Comparison of ENCODE assay signal across 1 cellular context in genomic region chr2:127293758-127294562, GRCh38.
A peak's percentile ranks its signal among the peaks of the same experiment; 100 is the strongest.
TF ChIP-seq lines count a peak whose summit lies in the region.

ERCC3 (minus strand) TSS chr2:127294144; CDS start chr2:127294081, 63 bp downstream.

TF ChIP-seq in HepG2, 621 proteins besides CTCF, POLR2A, EP300 and RAD21 (continued from another document and continues in another):
- TF ChIP-seq POLR2G (IDR thresholded peaks at IDR 0.05; ENCODE audit: low read depth, low read length) (peak; percentile 100), ZNF350 (CRISPR knock-in tag; IDR thresholded peaks at IDR 0.05; ENCODE audit: borderline replicate concordance, low read depth) (peak; percentile 66; the same call in 1 of the 2 replicates), JARID2 (CRISPR knock-in tag; IDR thresholded peaks at IDR 0.05; ENCODE audit: insufficient replicate concordance) (peak; percentile 48), ZBTB34 (CRISPR knock-in tag; IDR thresholded peaks at IDR 0.05) (peak; percentile 50; the same call in 1 of the 2 replicates), ZNF747 (CRISPR knock-in tag; IDR thresholded peaks at IDR 0.05; ENCODE audit: borderline replicate concordance) (peak; percentile 99), TIGD3 (CRISPR knock-in tag; IDR thresholded peaks at IDR 0.05; ENCODE audit: borderline replicate concordance) (peak; percentile 54; the same call in 1 of the 2 replicates), ZNF431 (CRISPR knock-in tag; IDR thresholded peaks at IDR 0.05; ENCODE audit: borderline replicate concordance, low read depth) (0 out of 2 replicates have a peak, but pooled peaks have one; percentile 44), TCF12 (IDR thresholded peaks at IDR 0.05) (no peak), TCF12 (CRISPR knock-in tag; IDR thresholded peaks at IDR 0.05) (peak; percentile 45; the same call in 1 of the 2 replicates), PATZ1 (CRISPR knock-in tag; IDR thresholded peaks at IDR 0.05) (peak; percentile 61), ZNF407 (CRISPR knock-in tag; IDR thresholded peaks at IDR 0.05; ENCODE audit: not compliant biosample characterization) (peak; percentile 97), KDM2A (CRISPR knock-in tag; IDR thresholded peaks at IDR 0.05; ENCODE audit: borderline replicate concordance, low read depth) (peak; percentile 95), NCOR1 (IDR thresholded peaks at IDR 0.05; ENCODE audit: borderline replicate concordance, low read length) (no peak), ZNF333 (CRISPR knock-in tag; IDR thresholded peaks at IDR 0.05; ENCODE audit: borderline replicate concordance) (peak; percentile 94; the same call in 1 of the 2 replicates), IKZF4 (CRISPR knock-in tag; IDR thresholded peaks at IDR 0.05; ENCODE audit: borderline replicate concordance, low read depth, not compliant biosample characterization) (peak; percentile 91), ZNF724P (CRISPR knock-in tag; IDR thresholded peaks at IDR 0.05; ENCODE audit: borderline replicate concordance) (peak; percentile 86), ZNF180 (CRISPR knock-in tag; IDR thresholded peaks at IDR 0.05; ENCODE audit: borderline replicate concordance, low read depth) (peak; percentile 90; the same call in 1 of the 2 replicates), SCMH1 (CRISPR knock-in tag; IDR thresholded peaks at IDR 0.05; ENCODE audit: borderline replicate concordance) (no peak), ZNF558 (CRISPR knock-in tag; IDR thresholded peaks at IDR 0.05; ENCODE audit: borderline replicate concordance) (peak; percentile 98; the same call in 1 of the 2 replicates), GPN1 (CRISPR knock-in tag; IDR thresholded peaks at IDR 0.05; ENCODE audit: borderline replicate concordance) (0 out of 2 replicates have a peak, but pooled peaks have one; percentile 59), SSRP1 (CRISPR knock-in tag; IDR thresholded peaks at IDR 0.05) (no peak), ZNF784 (CRISPR knock-in tag; IDR thresholded peaks at IDR 0.05; ENCODE audit: borderline replicate concordance) (peak; percentile 91), SAP130 (CRISPR knock-in tag; IDR thresholded peaks at IDR 0.05; ENCODE audit: low read depth) (peak; percentile 95), MAZ (IDR thresholded peaks at IDR 0.05; ENCODE audit: borderline replicate concordance, low read depth, low read length) (peak; percentile 42; the same call in 1 of the 2 replicates), MAZ (CRISPR knock-in tag; IDR thresholded peaks at IDR 0.05; ENCODE audit: low read depth) (peak; percentile 97), MED13 (CRISPR knock-in tag; IDR thresholded peaks at IDR 0.05) (no peak), PHF21A (CRISPR knock-in tag; IDR thresholded peaks at IDR 0.05) (peak; percentile 63; the same call in 1 of the 2 replicates), ZNF713 (CRISPR knock-in tag; IDR thresholded peaks at IDR 0.05) (peak; percentile 93), ZC3H4 (CRISPR knock-in tag; IDR thresholded peaks at IDR 0.05; ENCODE audit: borderline replicate concordance) (0 out of 2 replicates have a peak, but pooled peaks have one; percentile 25), PAXIP1 (CRISPR knock-in tag; conservative IDR thresholded peaks at IDR 0.05) (peak; percentile 44), IRX3 (CRISPR knock-in tag; IDR thresholded peaks at IDR 0.05; ENCODE audit: borderline replicate concordance, low read depth) (no peak), ZFP62 (CRISPR knock-in tag; IDR thresholded peaks at IDR 0.05) (no peak), ZNF749 (CRISPR knock-in tag; IDR thresholded peaks at IDR 0.05; ENCODE audit: borderline replicate concordance) (peak; percentile 96; the same call in 1 of the 2 replicates), MYPOP (CRISPR knock-in tag; IDR thresholded peaks at IDR 0.05) (peak; percentile 70), GMEB1 (CRISPR knock-in tag; IDR thresholded peaks at IDR 0.05; ENCODE audit: borderline replicate concordance) (peak; percentile 84), ZMAT3 (CRISPR knock-in tag; conservative IDR thresholded peaks at IDR 0.05) (peak; percentile 93)
